Comparison of ENCODE assay signal across 21 cellular contexts in genomic region chr7:2513702-2514101, GRCh38. TPM values are rescaled to one million over a fixed set of nuclear protein-coding genes. Genes with fewer than 3 reads are reported as not detected.
DNase-seq lines count a peak whose midpoint lies in the region; ATAC-seq and TF ChIP-seq lines count a peak whose summit lies in the region.
"Had no signal": no experiment of that assay in that cellular context is flagged by ENCODE, and none has a peak within 500 bp of the region (broad histone marks: within the 10 kb centered on the region; RNA-seq: fewer than 3 reads in every experiment).

No MANE protein-coding gene starts in this region.

- no peaks in the 10 kb centered on the region for H3K27me3 Mint-ChIP-seq in activated T-helper 17 cell treated with anti-CD3 and anti-CD28 coated beads, Interleukin-2, amount 50 U/mL, for 72 hours
- H3K27me3 Mint-ChIP-seq in stimulated activated naive B cell treated with anti-CD40 and anti-IgM and Interleukin-4, amounts not matched to agents 10 μg/mL and 1 μg/mL and 100 μg/mL, for 72 hours: no peaks in the 10 kb centered on the region
- H3K27me3 Mint-ChIP-seq: CD8-positive, alpha-beta memory T cell had no signal

- intact Hi-C loops in psoas muscle (cut with DNase I): no loop called here

- H3K27me3 ChIP-seq in psoas muscle (ENCODE audit: insufficient read depth in 3 of 3, low read length in 2 of 3): peaks cover 0 to 4% (median 0%) of the 10 kb centered on the region in 3 donors

- H3K4me3 ChIP-seq in psoas muscle: no peak overlapping the region
- H3K4me3 ChIP-seq: GM12878 had no signal

- DNase-seq in NCI-H146 (lab: John Stamatoyannopoulos, UW): peak; percentile 38
- DNase-seq in NCI-H146 treated with DMSO at 0.1 percent for 48 hours (lab: John Stamatoyannopoulos, UW; ENCODE audit: unreplicated experiment): no peak
- peak; percentile 72 for DNase-seq in NCI-H82 treated with DMSO at 0.1 percent for 48 hours (lab: John Stamatoyannopoulos, UW; ENCODE audit: unreplicated experiment)
- DNase-seq in stimulated activated naive B cell treated with anti-CD40 and anti-IgM and Interleukin-4, amounts not matched to agents 10 μg/mL and 1 μg/mL and 100 μg/mL, for 72 hours: no peak
- DNase-seq in psoas muscle: no peak
- no peak for DNase-seq in SHP77 treated with DMSO at 0.1 percent for 48 hours (lab: John Stamatoyannopoulos, UW)
- no peak for DNase-seq in stimulated activated CD4-positive, alpha-beta T cell treated with anti-CD3 and anti-CD28 coated beads, Interleukin-1b, Interleukin-23, amount 100 ng/mL, for 48 hours
- DNase-seq: AML-193; CD8-positive, alpha-beta memory T cell; DMS53; EL; HFFc6; MV-4-11; NCI-H1417 treated with DMSO at 0.1 percent for 48 hours; NCI-H2029; OCI-M1 had no signal

- no peaks in the 10 kb centered on the region for H3K36me3 Mint-ChIP-seq in activated T-helper 17 cell treated with anti-CD3 and anti-CD28 coated beads, Interleukin-2, amount 50 U/mL, for 72 hours (ENCODE audit: low read depth)
- no peaks in the 10 kb centered on the region for H3K36me3 Mint-ChIP-seq in stimulated activated naive B cell treated with anti-CD40 and anti-IgM and Interleukin-4, amounts not matched to agents 10 μg/mL and 1 μg/mL and 100 μg/mL, for 72 hours
- H3K36me3 Mint-ChIP-seq: CD8-positive, alpha-beta memory T cell had no signal

- no peak overlapping the region for H3K4me3 Mint-ChIP-seq in activated T-helper 17 cell treated with anti-CD3 and anti-CD28 coated beads, Interleukin-2, amount 50 U/mL, for 72 hours
- H3K4me3 Mint-ChIP-seq in stimulated activated naive B cell treated with anti-CD40 and anti-IgM and Interleukin-4, amounts not matched to agents 10 μg/mL and 1 μg/mL and 100 μg/mL, for 72 hours: no peak overlapping the region
- H3K4me3 Mint-ChIP-seq: HFFc6 had no signal

- ATAC-seq in activated T-helper 17 cell treated with anti-CD3 and anti-CD28 coated beads, Interleukin-2, amount 50 U/mL, for 72 hours (replicated peaks): no peak
- no peak for ATAC-seq in stimulated activated naive B cell treated with anti-CD40 and anti-IgM and Interleukin-4, amounts not matched to agents 10 μg/mL and 1 μg/mL and 100 μg/mL, for 72 hours (replicated peaks)
- no peak for ATAC-seq in psoas muscle
- ATAC-seq: GM12878 had no signal

- no peaks in the 10 kb centered on the region for H3K36me3 ChIP-seq in psoas muscle (ENCODE audit: insufficient read depth in 1 of 2, low read depth in 1 of 2)

- H3K9me3 ChIP-seq in psoas muscle: no peaks in the 10 kb centered on the region

- no peak overlapping the region for H3K27ac ChIP-seq in psoas muscle
- H3K27ac ChIP-seq: KMS-11 had no signal

- no peaks in the 10 kb centered on the region for H3K9me3 Mint-ChIP-seq in activated T-helper 17 cell treated with anti-CD3 and anti-CD28 coated beads, Interleukin-2, amount 50 U/mL, for 72 hours
- H3K9me3 Mint-ChIP-seq in stimulated activated naive B cell treated with anti-CD40 and anti-IgM and Interleukin-4, amounts not matched to agents 10 μg/mL and 1 μg/mL and 100 μg/mL, for 72 hours: no peaks in the 10 kb centered on the region
- H3K9me3 Mint-ChIP-seq: CD8-positive, alpha-beta memory T cell; HFFc6 had no signal

- H3K27ac Mint-ChIP-seq in activated T-helper 17 cell treated with anti-CD3 and anti-CD28 coated beads, Interleukin-2, amount 50 U/mL, for 72 hours: peak overlapping the region; percentile 93
- peak overlapping the region; percentile 98 for H3K27ac Mint-ChIP-seq in stimulated activated naive B cell treated with anti-CD40 and anti-IgM and Interleukin-4, amounts not matched to agents 10 μg/mL and 1 μg/mL and 100 μg/mL, for 72 hours
- H3K27ac Mint-ChIP-seq: HFFc6 had no signal

- H3K4me1 ChIP-seq in psoas muscle: peaks cover 9% of the 10 kb centered on the region

- no peak for TF ChIP-seq CTCF in psoas muscle (IDR thresholded peaks at IDR 0.05)

- 49 to 69% (median 59%) methylated on average over 7 of the region's 7 CpGs for WGBS in psoas muscle, 3 donors

- peaks cover 13% of the 10 kb centered on the region for H3K4me1 Mint-ChIP-seq in activated T-helper 17 cell treated with anti-CD3 and anti-CD28 coated beads, Interleukin-2, amount 50 U/mL, for 72 hours
- peaks cover 43 to 63% of the 10 kb centered on the region in 2 donors for H3K4me1 Mint-ChIP-seq in stimulated activated naive B cell treated with anti-CD40 and anti-IgM and Interleukin-4, amounts not matched to agents 10 μg/mL and 1 μg/mL and 100 μg/mL, for 72 hours

RNA-seq across cellular contexts. Expression of gene LFNG, which starts 5.9 kb away (rescaled TPM):
- total RNA-seq in activated T-helper 17 cell treated with anti-CD3 and anti-CD28 coated beads, Interleukin-2, amount 50 U/mL, for 72 hours: 10 to 100 TPM; 42.6 to 48.8 TPM
- 1 to 10 TPM; 2.4 to 3.0 (median 2.8) TPM for total RNA-seq in psoas muscle
- 1 to 10 TPM; 1.3 to 2.1 (median 2.0) TPM for polyA plus RNA-seq in psoas muscle

RNA-seq across cellular contexts. Expression of gene GRIFIN, which starts 37.5 kb away (rescaled TPM):
- not detected for total RNA-seq in activated T-helper 17 cell treated with anti-CD3 and anti-CD28 coated beads, Interleukin-2, amount 50 U/mL, for 72 hours
- not detected for total RNA-seq in psoas muscle
- not detected for polyA plus RNA-seq in psoas muscle
- total RNA-seq: CD8-positive, alpha-beta memory T cell; GM12878; HFFc6; HT-29; RPMI7951 had no signal
- polyA plus RNA-seq: CD8-positive, alpha-beta memory T cell; GM12878 had no signal

RNA-seq across cellular contexts. Expression of gene BRAT1, which starts 41.6 kb away (rescaled TPM):
- total RNA-seq in activated T-helper 17 cell treated with anti-CD3 and anti-CD28 coated beads, Interleukin-2, amount 50 U/mL, for 72 hours: 10 to 100 TPM; 34.0 to 42.8 TPM
- total RNA-seq in psoas muscle: 10 to 100 TPM; 11.9 to 14.3 (median 12.5) TPM
- polyA plus RNA-seq in psoas muscle: 10 to 100 TPM; 13.2 to 14.8 (median 14.4) TPM

RNA-seq across cellular contexts. Expression of gene IQCE, which starts 45.1 kb away (rescaled TPM):
- 10 to 100 TPM; 11.2 to 15.3 TPM for total RNA-seq in activated T-helper 17 cell treated with anti-CD3 and anti-CD28 coated beads, Interleukin-2, amount 50 U/mL, for 72 hours
- 1 to 10 TPM; 5.6 to 8.5 (median 7.1) TPM for total RNA-seq in psoas muscle
- 1 to 10 TPM; 2.4 to 9.6 (median 6.5) TPM for polyA plus RNA-seq in psoas muscle

Comparison
In these comparisons a context has a peak if more than half of its experiments do, and no peak if none do; other contexts are left out.
1. DNase-seq: peak in NCI-H146 (single experiment) and NCI-H82 treated with DMSO at 0.1 percent for 48 hours (single experiment); none in NCI-H146 treated with DMSO at 0.1 percent for 48 hours (single experiment), stimulated activated naive B cell treated with anti-CD40 and anti-IgM and Interleukin-4, amounts not matched to agents 10 μg/mL and 1 μg/mL and 100 μg/mL, for 72 hours (single experiment), psoas muscle (0 of 2), SHP77 treated with DMSO at 0.1 percent for 48 hours (single experiment) and stimulated activated CD4-positive, alpha-beta T cell treated with anti-CD3 and anti-CD28 coated beads, Interleukin-1b, Interleukin-23, amount 100 ng/mL, for 48 hours (single experiment).
2. RNA of gene LFNG, which starts 5.9 kb away (total RNA-seq): 42.6 to 48.8 TPM in activated T-helper 17 cell treated with anti-CD3 and anti-CD28 coated beads, Interleukin-2, amount 50 U/mL, for 72 hours; 2.4 to 3.0 TPM in psoas muscle; every median in the first group is over 10 times any median in the second.